31 cellular contexts compared by ENCODE assay signal in genomic region chr4:114758066-114758465, GRCh38.
"Had no signal": no experiment of that assay in that cellular context is flagged by ENCODE, and none has a peak within 500 bp of the region (broad histone marks: within the 10 kb centered on the region; RNA-seq: fewer than 3 reads in every experiment).

No MANE protein-coding gene starts in this region.

- H3K36me3 ChIP-seq: adrenal gland, esophagus squamous epithelium, WERI-Rb-1 had no signal

- H3K9me3 Mint-ChIP-seq: activated B cell treated with CpG ODN at 0.5 μM for 24 hours; activated CD8-positive, alpha-beta T cell treated with anti-CD3 and anti-CD28 coated beads for 36 hours; activated naive CD4-positive, alpha-beta T cell treated with anti-CD3 and anti-CD28 coated beads for 36 hours; activated naive CD4-positive, alpha-beta T cell treated with anti-CD3 and anti-CD28 coated beads, Interleukin-2, amount 50 U/mL, for 24 hours; activated naive CD8-positive, alpha-beta T cell treated with anti-CD3 and anti-CD28 coated beads for 36 hours; activated naive CD8-positive, alpha-beta T cell treated with anti-CD3 and anti-CD28 coated beads, Interleukin-2, amount 50 U/mL, for 24 hours; activated T-cell treated with anti-CD3 and anti-CD28 coated beads, Interleukin-2, amount 50 U/mL, for 4 hours; activated T-helper 17 cell treated with anti-CD3 and anti-CD28 coated beads, Interleukin-2, amount 50 U/mL, for 72 hours; effector memory CD8-positive, alpha-beta T cell; T-helper 2 cell treated with Interferon-gamma antibody and Interleukin-4, amounts not matched to agents 5 μg/mL and 100 μg/mL, for 36 hours had no signal

- H3K27ac Mint-ChIP-seq: activated B cell treated with CpG ODN at 0.5 μM for 24 hours; activated CD8-positive, alpha-beta T cell treated with anti-CD3 and anti-CD28 coated beads for 36 hours; activated naive CD4-positive, alpha-beta T cell treated with anti-CD3 and anti-CD28 coated beads for 36 hours; activated naive CD4-positive, alpha-beta T cell treated with anti-CD3 and anti-CD28 coated beads, Interleukin-2, amount 50 U/mL, for 24 hours; activated naive CD8-positive, alpha-beta T cell treated with anti-CD3 and anti-CD28 coated beads for 36 hours; activated naive CD8-positive, alpha-beta T cell treated with anti-CD3 and anti-CD28 coated beads, Interleukin-2, amount 50 U/mL, for 24 hours; activated T-helper 17 cell treated with anti-CD3 and anti-CD28 coated beads, Interleukin-2, amount 50 U/mL, for 72 hours; effector memory CD8-positive, alpha-beta T cell; T-helper 17 cell; T-helper 2 cell treated with Interferon-gamma antibody and Interleukin-4, amounts not matched to agents 5 μg/mL and 100 μg/mL, for 36 hours had no signal

- H3K9me3 ChIP-seq: adrenal gland, body of pancreas, esophagus squamous epithelium had no signal

- H3K4me1 ChIP-seq: adrenal gland, body of pancreas, esophagus squamous epithelium had no signal

- H3K4me1 Mint-ChIP-seq: activated B cell treated with CpG ODN at 0.5 μM for 24 hours; activated naive CD4-positive, alpha-beta T cell treated with anti-CD3 and anti-CD28 coated beads, Interleukin-2, amount 50 U/mL, for 24 hours; activated naive CD8-positive, alpha-beta T cell treated with anti-CD3 and anti-CD28 coated beads for 36 hours; activated naive CD8-positive, alpha-beta T cell treated with anti-CD3 and anti-CD28 coated beads, Interleukin-2, amount 50 U/mL, for 24 hours; activated T-helper 17 cell treated with anti-CD3 and anti-CD28 coated beads, Interleukin-2, amount 50 U/mL, for 72 hours; T-helper 17 cell had no signal

- H3K4me3 Mint-ChIP-seq: activated B cell treated with CpG ODN at 0.5 μM for 24 hours; activated CD8-positive, alpha-beta T cell treated with anti-CD3 and anti-CD28 coated beads for 36 hours; activated naive CD4-positive, alpha-beta T cell treated with anti-CD3 and anti-CD28 coated beads for 36 hours; activated naive CD4-positive, alpha-beta T cell treated with anti-CD3 and anti-CD28 coated beads, Interleukin-2, amount 50 U/mL, for 24 hours; activated naive CD8-positive, alpha-beta T cell treated with anti-CD3 and anti-CD28 coated beads for 36 hours; activated naive CD8-positive, alpha-beta T cell treated with anti-CD3 and anti-CD28 coated beads, Interleukin-2, amount 50 U/mL, for 24 hours; activated T-cell treated with anti-CD3 and anti-CD28 coated beads, Interleukin-2, amount 50 U/mL, for 4 hours; activated T-helper 17 cell treated with anti-CD3 and anti-CD28 coated beads, Interleukin-2, amount 50 U/mL, for 72 hours; effector memory CD8-positive, alpha-beta T cell; T-helper 17 cell; T-helper 2 cell treated with Interferon-gamma antibody and Interleukin-4, amounts not matched to agents 5 μg/mL and 100 μg/mL, for 36 hours had no signal

- H3K27me3 Mint-ChIP-seq: activated B cell treated with CpG ODN at 0.5 μM for 24 hours; activated CD8-positive, alpha-beta T cell treated with anti-CD3 and anti-CD28 coated beads for 36 hours; activated naive CD4-positive, alpha-beta T cell treated with anti-CD3 and anti-CD28 coated beads, Interleukin-2, amount 50 U/mL, for 24 hours; activated naive CD8-positive, alpha-beta T cell treated with anti-CD3 and anti-CD28 coated beads for 36 hours; activated naive CD8-positive, alpha-beta T cell treated with anti-CD3 and anti-CD28 coated beads, Interleukin-2, amount 50 U/mL, for 24 hours; effector memory CD8-positive, alpha-beta T cell had no signal

- H3K36me3 Mint-ChIP-seq: activated naive CD4-positive, alpha-beta T cell treated with anti-CD3 and anti-CD28 coated beads, Interleukin-2, amount 50 U/mL, for 24 hours; activated naive CD8-positive, alpha-beta T cell treated with anti-CD3 and anti-CD28 coated beads for 36 hours had no signal

- H3K27me3 ChIP-seq: adrenal gland, body of pancreas, esophagus squamous epithelium had no signal

- ATAC-seq: activated CD4-positive, CD25-positive, alpha-beta regulatory T cell treated with anti-CD3 and anti-CD28 coated beads, Interleukin-2, amount 50 U/mL, for 24 hours; activated CD8-positive, alpha-beta T cell treated with anti-CD3 and anti-CD28 coated beads for 36 hours; activated naive CD8-positive, alpha-beta T cell treated with anti-CD3 and anti-CD28 coated beads, Interleukin-2, amount 50 U/mL, for 24 hours; activated T-cell treated with anti-CD3 and anti-CD28 coated beads, Interleukin-2, amount 50 U/mL, for 4 hours; activated T-helper 17 cell treated with anti-CD3 and anti-CD28 coated beads, Interleukin-2, amount 50 U/mL, for 72 hours; body of pancreas; effector memory CD8-positive, alpha-beta T cell; T-helper 17 cell had no signal

- DNase-seq: activated B cell treated with CpG ODN at 0.5 μM for 24 hours; activated CD4-positive, alpha-beta T cell treated with anti-CD3 and anti-CD28 coated beads for 48 hours; activated CD4-positive, alpha-beta T cell treated with anti-CD3 and anti-CD28 coated beads, Interleukin-2, amount 50 U/mL, for 1 hour; activated CD4-positive, alpha-beta T cell treated with anti-CD3 and anti-CD28 coated beads, Interleukin-2, amount 50 U/mL, for 48 hours; activated CD8-positive, alpha-beta memory T cell treated with anti-CD3 and anti-CD28 coated beads for 24 hours; activated CD8-positive, alpha-beta T cell treated with anti-CD3 and anti-CD28 coated beads for 36 hours; activated effector memory CD4-positive, alpha-beta T cell treated with anti-CD3 and anti-CD28 coated beads, Interleukin-2, amount 50 U/mL, for 16 hours; activated naive CD4-positive, alpha-beta T cell treated with anti-CD3 and anti-CD28 coated beads for 36 hours; activated naive CD8-positive, alpha-beta T cell treated with anti-CD3 and anti-CD28 coated beads for 36 hours; activated naive CD8-positive, alpha-beta T cell treated with anti-CD3 and anti-CD28 coated beads, Interleukin-2, amount 50 U/mL, for 24 hours; activated T-cell treated with anti-CD3 and anti-CD28 coated beads, Interleukin-2, amount 50 U/mL, for 4 hours; adrenal gland; amygdala; aorta; body of pancreas; caudate nucleus; cortex of kidney; dermis blood vessel endothelial cell; effector CD4-positive, alpha-beta T cell; effector memory CD8-positive, alpha-beta T cell; esophagus squamous epithelium; glutamatergic neuron; T-helper 1 cell; T-helper 17 cell; T1000; WERI-Rb-1 had no signal

- H3K4me3 ChIP-seq: adrenal gland, body of pancreas, esophagus squamous epithelium had no signal

- H3K27ac ChIP-seq: adrenal gland, body of pancreas, epithelial cell of prostate, esophagus squamous epithelium, WERI-Rb-1 had no signal
